Comparison of ENCODE assay signal across 10 cellular contexts in the genomic region with DNA sequence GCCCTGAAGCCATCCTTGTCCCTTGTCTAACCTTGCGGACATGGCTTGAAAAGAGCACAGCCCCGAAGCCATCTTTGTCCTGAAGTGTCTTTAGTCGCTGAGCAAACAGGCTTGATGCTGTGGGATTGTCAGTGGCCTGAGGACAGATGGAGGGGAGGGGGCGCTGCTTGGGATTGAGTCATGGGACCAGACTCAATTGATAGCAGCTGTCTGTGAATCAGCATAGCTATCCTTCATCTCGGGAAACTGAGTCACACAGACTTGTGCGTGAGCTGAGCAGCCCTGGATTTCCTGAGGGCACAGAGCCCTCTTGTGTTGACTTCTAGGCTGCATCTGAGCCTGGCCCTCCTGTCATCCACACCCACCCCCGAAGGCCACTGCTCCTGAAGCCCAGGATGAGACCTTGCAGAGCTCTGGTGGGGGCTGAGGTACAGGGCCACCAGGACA. TPM values are rescaled to one million over a fixed set of nuclear protein-coding genes. Genes with fewer than 3 reads are reported as not detected.
A peak's percentile ranks its signal among the peaks of the same experiment; 100 is the strongest.
DNase-seq lines count a peak whose midpoint lies in the region; ATAC-seq and TF ChIP-seq lines count a peak whose summit lies in the region.
"Had no signal": no experiment of that assay in that cellular context is flagged by ENCODE, and none has a peak within 500 bp of the region (broad histone marks: within the 10 kb centered on the region; RNA-seq: fewer than 3 reads in every experiment).

No MANE protein-coding gene starts in this region.

- no peak overlapping the region for H3K4me3 ChIP-seq in WI38 (ENCODE audit: low read depth, low read length)
- H3K4me3 ChIP-seq: SK-N-MC had no signal

- ATAC-seq in GM19023 (IDR thresholded peaks at IDR 0.05; ENCODE audit: unreplicated experiment) (no peak), GM18867 (IDR thresholded peaks at IDR 0.05; ENCODE audit: unreplicated experiment) (no peak)
- ATAC-seq: left colon had no signal

- in situ Hi-C loops in GM18951 (cut with MboI; ENCODE audit: low sequenced_read_pairs, unreplicated experiment), result no loop called here

- TF ChIP-seq POLR2A in GM18951 (IDR thresholded peaks at IDR 0.05; ENCODE audit: extremely low read depth, insufficient read depth, insufficient read length), result peak; percentile 1

- TF ChIP-seq CTCF in WI38 (IDR thresholded peaks at IDR 0.05; ENCODE audit: low read depth, low read length), result peak; percentile 11; the same call in 1 of the 2 replicates

- DNase-seq in D341Med (ENCODE audit: low spot score) (peak; percentile 63), kidney glomerular epithelial cell (lab: John Stamatoyannopoulos, UW) (peak; percentile 17), A172 (ENCODE audit: low spot score) (no peak)
- DNase-seq: left colon had no signal

RNA-seq across cellular contexts. Expression of a gene that starts 14.4 kb away (rescaled TPM):
- 0.76 and 1.6 TPM in 2 replicates for total RNA-seq in A172 (2014; rRNA removed; shearing (Covaris generic))
- total RNA-seq: HT1080 had no signal

RNA-seq across cellular contexts. Expression of a gene that starts 35.6 kb away (rescaled TPM):
- total RNA-seq in A172 (2014; rRNA removed; shearing (Covaris generic)), result 67.4 and 70.8 TPM in 2 replicates
